ENCODE assay signal across 8 cellular contexts in the genomic region with DNA sequence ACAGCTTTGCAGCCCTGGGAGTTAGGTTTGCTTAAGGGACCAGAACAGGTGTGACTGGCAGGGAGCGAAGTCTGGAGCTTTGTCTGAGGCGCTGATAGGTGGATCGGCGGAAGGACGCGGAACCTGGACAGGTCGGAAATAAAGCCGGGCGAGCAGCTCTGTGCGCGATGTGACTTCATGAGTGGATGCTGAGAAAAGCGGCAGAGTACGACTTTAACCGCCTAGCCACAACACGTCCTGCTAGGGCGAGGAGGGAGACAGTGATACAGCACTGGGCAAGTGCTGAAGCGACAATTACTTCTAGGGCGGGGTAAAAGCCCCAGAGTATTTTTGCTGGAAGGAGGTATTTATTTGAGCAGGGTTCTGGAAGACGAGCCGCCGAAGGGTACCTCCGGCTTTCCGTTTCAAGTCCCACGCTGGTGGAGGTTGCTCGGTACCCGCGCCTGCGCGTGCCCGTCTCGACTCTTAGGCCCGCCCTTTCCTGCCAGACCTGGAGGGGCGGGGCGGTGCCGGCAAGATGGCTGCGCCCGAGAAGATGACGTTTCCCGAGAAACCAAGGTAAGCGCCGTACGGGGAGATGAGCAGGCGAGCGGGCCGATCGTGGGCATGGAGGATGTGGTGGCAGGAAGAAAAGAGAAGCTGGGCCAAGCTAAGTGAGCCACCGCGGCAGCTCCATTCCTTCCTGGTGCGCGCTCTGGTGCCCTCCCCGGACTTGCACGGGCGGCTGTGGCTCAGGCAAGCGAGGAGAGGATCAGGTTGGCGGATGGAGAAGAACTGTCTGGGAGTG. TPM values are rescaled to one million over a fixed set of nuclear protein-coding genes. Genes with fewer than 3 reads are reported as not detected.
DNase-seq lines count a peak whose midpoint lies in the region; ATAC-seq, FAIRE-seq and TF ChIP-seq lines count a peak whose summit lies in the region.

A gene with protein sequence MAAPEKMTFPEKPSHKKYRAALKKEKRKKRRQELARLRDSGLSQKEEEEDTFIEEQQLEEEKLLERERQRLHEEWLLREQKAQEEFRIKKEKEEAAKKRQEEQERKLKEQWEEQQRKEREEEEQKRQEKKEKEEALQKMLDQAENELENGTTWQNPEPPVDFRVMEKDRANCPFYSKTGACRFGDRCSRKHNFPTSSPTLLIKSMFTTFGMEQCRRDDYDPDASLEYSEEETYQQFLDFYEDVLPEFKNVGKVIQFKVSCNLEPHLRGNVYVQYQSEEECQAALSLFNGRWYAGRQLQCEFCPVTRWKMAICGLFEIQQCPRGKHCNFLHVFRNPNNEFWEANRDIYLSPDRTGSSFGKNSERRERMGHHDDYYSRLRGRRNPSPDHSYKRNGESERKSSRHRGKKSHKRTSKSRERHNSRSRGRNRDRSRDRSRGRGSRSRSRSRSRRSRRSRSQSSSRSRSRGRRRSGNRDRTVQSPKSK (plus strand): TSS at position 506 of the 787 bp plus-strand sequence. CDS start 12 bp downstream, at position 518.

- H3K4me3 ChIP-seq in GM12878 (peak within 1 kb of the TSS; percentile 71), iPS-11a (ENCODE audit: low read depth, low read length) (peak within 1 kb of the TSS; percentile 79), skeletal muscle cell (ENCODE audit: low read depth, low read length) (peak within 1 kb of the TSS; percentile 68)

- no peak for TF ChIP-seq RAD21 in GM12878 (IDR thresholded peaks at IDR 0.05; ENCODE audit: insufficient read depth, low read depth, low read length)

- TF ChIP-seq POLR2A in GM12878 (IDR thresholded peaks at IDR 0.05; ENCODE audit: low read depth, low read length) = peak; percentile 88

- TF ChIP-seq CTCF in GM12878 (IDR thresholded peaks at IDR 0.05 in 2 of 3, conservative IDR thresholded peaks at IDR 0.05 in 1 of 3; ENCODE audit: control insufficient read depth in 2 of 3, extremely low read depth in 1 of 3, insufficient read depth in 1 of 3, low read depth in 3 of 3, low read length in 3 of 3) = no peak

- H3K27me3 ChIP-seq in GM12878 (replicated peaks in 1 of 2; ENCODE audit: control insufficient read depth in 2 of 2, insufficient read depth in 2 of 2, low read length in 1 of 2) = no peaks in the 10 kb centered on the region

- H4K20me1 ChIP-seq in GM12878 (ENCODE audit: control insufficient read depth, insufficient read depth) = no peaks in the 10 kb centered on the region

- no peaks in the 10 kb centered on the region for H3K4me1 ChIP-seq in GM12878 (ENCODE audit: control insufficient read depth, insufficient read depth, low read length)

- H2AFZ ChIP-seq in GM12878 (ENCODE audit: control insufficient read depth, low read depth, low read length) = peak within 1 kb of the TSS; percentile 90

- in situ Hi-C loops in GM12878 (cut with MboI) = no loop called here

- peaks cover 0 to 10% of the 10 kb centered on the region in 2 experiments; a peak in 1 of 4 replicates for H3K36me3 ChIP-seq in GM12878 (ENCODE audit: control insufficient read depth in 2 of 2, insufficient read depth in 2 of 2, low read length in 1 of 2)

- CTCF ChIA-PET in GM12878 (lab: Yijun Ruan, JAX) = interaction anchor here (0.8 to 1.7 kb wide), 5 partner anchors 10 to 657 kb away, joined by 3 to 8 read pairs (median 4); a partner anchor contains a TSS

- WGBS in GM12878 (ENCODE audit: insufficient coverage, insufficient replicate concordance, low lambda C conversion rate, missing lambda C conversion rate) = under 1% methylated on average over 55 of the region's 55 CpGs

- ATAC-seq in HG02973 (IDR thresholded peaks at IDR 0.05; ENCODE audit: unreplicated experiment) (peak; percentile 86), GM12878 (peak; percentile 96)

- H3K9ac ChIP-seq in GM12878 (ENCODE audit: control insufficient read depth, insufficient read depth, low read length) = peak within 1 kb of the TSS; percentile 78

- no peaks in the 10 kb centered on the region for H3K9me3 ChIP-seq in GM12878 (replicated peaks; ENCODE audit: control insufficient read depth, insufficient read depth, low read length)

- peak within 1 kb of the TSS; percentile 68 for H3K27ac ChIP-seq in GM12878 (ENCODE audit: control insufficient read depth, insufficient read depth)

- H3K79me2 ChIP-seq in GM12878 (ENCODE audit: control insufficient read depth, insufficient read depth, low read length) = peaks cover 24% of the 10 kb centered on the region

- TF ChIP-seq EP300 in GM12878 (IDR thresholded peaks at IDR 0.05; ENCODE audit: borderline replicate concordance in 1 of 2, control insufficient read depth in 1 of 2, low read depth in 2 of 2, low read length in 2 of 2) = no peak

- SMC1A ChIA-PET in GM12878 (lab: Charles Lee; ENCODE audit: uncharacterized antibody, unreplicated experiment) = interaction anchor here (0.7 to 3.2 kb wide), 8 partner anchors 8 to 181 kb away, joined by 3 to 16 read pairs (median 4); no protein-coding TSS in a partner anchor

- TSS peak; percentile 90 for BruUV-seq in GM12878 (replicated peaks; lab: Mats Ljungman, UMichigan)

- intact Hi-C loops in GM12878 (cut with micrococcal nuclease; ENCODE audit: unreplicated experiment) = loop anchor here (2.0 to 5.0 kb wide), 2 partner anchors 65 to 113 kb away; a partner anchor contains a TSS

- DNase-seq in NCI-H2029 (lab: John Stamatoyannopoulos, UW) (peak; percentile 60), NCI-H2029 treated with DMSO at 0.1 percent for 48 hours (lab: John Stamatoyannopoulos, UW) (no peak), NCI-H2081 (lab: John Stamatoyannopoulos, UW) (peak; percentile 83 to 90), T1000 (lab: John Stamatoyannopoulos, UW) (peak; percentile 58), GM12878 (ENCODE audit: low read depth, low spot score) (peak; percentile 58), skeletal muscle cell (ENCODE audit: low read depth) (peak; percentile 28)

- peak; percentile 97 for FAIRE-seq in GM12878 (lab: Jason Lieb, UNC)

- H3K4me2 ChIP-seq in GM12878 (ENCODE audit: control insufficient read depth, insufficient read depth) = peak within 1 kb of the TSS; percentile 72

- RAD21 ChIA-PET in GM12878 (lab: Charles Lee; ENCODE audit: unreplicated experiment) = interaction anchor here (0.7 to 1.5 kb wide), 5 partner anchors 7 to 65 kb away, joined by 3 to 5 read pairs (median 4); a partner anchor contains a TSS

- POLR2A ChIA-PET in GM12878 (lab: Charles Lee) = interaction anchor here (0.6 to 2.5 kb wide), 6 partner anchors 8 to 116 kb away, joined by 3 to 18 read pairs (median 7); a partner anchor contains a TSS

TF ChIP-seq in GM12878, 131 proteins besides CTCF, POLR2A, EP300 and RAD21 (continues in another document):
- peak; percentile 50; the same call in 1 of the 2 replicates for TF ChIP-seq SMAD5 (IDR thresholded peaks at IDR 0.05; ENCODE audit: low read depth)
- TF ChIP-seq NR2F1 (conservative IDR thresholded peaks at IDR 0.05) = 0 out of 2 replicates have a peak, but pooled peaks have one; percentile 9
- peak; percentile 72; the same call in 1 of the 2 replicates for TF ChIP-seq CREB1 (IDR thresholded peaks at IDR 0.05; ENCODE audit: low read depth)
- TF ChIP-seq MYB (IDR thresholded peaks at IDR 0.05; ENCODE audit: borderline replicate concordance, low read depth, low read length) = no peak
- TF ChIP-seq SMC3 (IDR thresholded peaks at IDR 0.05; ENCODE audit: borderline replicate concordance, low read length) = peak; percentile 23; the same call in 1 of the 2 replicates
- peak; percentile 47; the same call in 1 of the 2 replicates for TF ChIP-seq LARP7 (IDR thresholded peaks at IDR 0.05)
- TF ChIP-seq POLR2AphosphoS5 (IDR thresholded peaks at IDR 0.05; ENCODE audit: low read length) = peak; percentile 67
- 0 out of 2 replicates have a peak, but pooled peaks have one; percentile 15 for TF ChIP-seq DPF2 (IDR thresholded peaks at IDR 0.05)
- TF ChIP-seq, protein P1, sequence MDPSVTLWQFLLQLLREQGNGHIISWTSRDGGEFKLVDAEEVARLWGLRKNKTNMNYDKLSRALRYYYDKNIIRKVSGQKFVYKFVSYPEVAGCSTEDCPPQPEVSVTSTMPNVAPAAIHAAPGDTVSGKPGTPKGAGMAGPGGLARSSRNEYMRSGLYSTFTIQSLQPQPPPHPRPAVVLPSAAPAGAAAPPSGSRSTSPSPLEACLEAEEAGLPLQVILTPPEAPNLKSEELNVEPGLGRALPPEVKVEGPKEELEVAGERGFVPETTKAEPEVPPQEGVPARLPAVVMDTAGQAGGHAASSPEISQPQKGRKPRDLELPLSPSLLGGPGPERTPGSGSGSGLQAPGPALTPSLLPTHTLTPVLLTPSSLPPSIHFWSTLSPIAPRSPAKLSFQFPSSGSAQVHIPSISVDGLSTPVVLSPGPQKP (IDR thresholded peaks at IDR 0.05; ENCODE audit: low read depth, low read length) = 0 out of 2 replicates have a peak, but pooled peaks have one; percentile 15
- TF ChIP-seq ASH2L (IDR thresholded peaks at IDR 0.05; ENCODE audit: borderline replicate concordance, low read depth) = no peak
- TF ChIP-seq NR2C1 (IDR thresholded peaks at IDR 0.05) = no peak
- TF ChIP-seq BACH1 (IDR thresholded peaks at IDR 0.05; ENCODE audit: borderline replicate concordance) = 0 out of 2 replicates have a peak, but pooled peaks have one; percentile 34
- TF ChIP-seq, protein P2, sequence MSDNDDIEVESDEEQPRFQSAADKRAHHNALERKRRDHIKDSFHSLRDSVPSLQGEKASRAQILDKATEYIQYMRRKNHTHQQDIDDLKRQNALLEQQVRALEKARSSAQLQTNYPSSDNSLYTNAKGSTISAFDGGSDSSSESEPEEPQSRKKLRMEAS (IDR thresholded peaks at IDR 0.05; ENCODE audit: low read depth, low read length) = 0 out of 2 replicates have a peak, but pooled peaks have one; percentile 15
- 0 out of 2 replicates have a peak, but pooled peaks have one; percentile 35 for TF ChIP-seq CBFB (IDR thresholded peaks at IDR 0.05; ENCODE audit: low read depth)

RNA-seq across cellular contexts. Expression of the gene that starts here (rescaled TPM):
- 18.8 and 19.6 TPM in 2 replicates for total RNA-seq in GM12878 (2013; cell fraction: nucleolus; rRNA removed)
- total RNA-seq in GM12878 (2014; rRNA removed) (8.2 and 8.8 TPM in 2 replicates), GM12878 (2014; rRNA removed; fragmentation: Illumina TruSeq; extraction: Trizol) (17.4 and 19.7 TPM in 2 replicates), GM12878 (2021) (11.7 and 12.8 TPM in 2 replicates)
- 17.7 TPM for polyA plus RNA-seq in GM12878 (2011; ENCODE audit: low read depth)
- polyA plus RNA-seq in GM12878 (2011; rRNA removed) (22.3 and 26.5 TPM in 2 replicates), GM12878 (2014; fragmentation: Illumina TruSeq; extraction: Trizol) (34.1 and 44.8 TPM in 2 replicates), GM12878 (2014; fragmentation: Nextera tagmentation; extraction: Ambion mirVana) (10 to 100 TPM; 10.5 to 14.0 TPM), GM12878 (2014; rRNA removed) (19.5 and 20.8 TPM in 2 replicates), GM12878 (2016; fragmentation: Nextera tagmentation; extraction: Ambion mirVana) (10 to 100 TPM; 15.5 to 15.7 TPM)
- polyA plus RNA-seq in GM12878 (2011; cell fraction: cytosol; rRNA removed) = 9.0 and 9.6 TPM in 2 replicates
- polyA plus RNA-seq in GM12878 (2011; cell fraction: nucleus; rRNA removed) = 21.9 and 23.6 TPM in 2 replicates
- polyA plus RNA-seq in GM12878 (2012) = 20.0 and 20.4 TPM in 2 replicates
- polyA minus RNA-seq in GM12878 (2011; rRNA and poly(A)+ RNA removed) = 7.5 and 9.7 TPM in 2 replicates
- 3.3 and 7.2 TPM in 2 replicates for polyA minus RNA-seq in GM12878 (2011; cell fraction: cytosol; rRNA and poly(A)+ RNA removed)
- polyA minus RNA-seq in GM12878 (2011; cell fraction: nucleus; rRNA and poly(A)+ RNA removed) = 4.1 and 10.8 TPM in 2 replicates
